10 cellular contexts compared by ENCODE assay signal in the genomic region with DNA sequence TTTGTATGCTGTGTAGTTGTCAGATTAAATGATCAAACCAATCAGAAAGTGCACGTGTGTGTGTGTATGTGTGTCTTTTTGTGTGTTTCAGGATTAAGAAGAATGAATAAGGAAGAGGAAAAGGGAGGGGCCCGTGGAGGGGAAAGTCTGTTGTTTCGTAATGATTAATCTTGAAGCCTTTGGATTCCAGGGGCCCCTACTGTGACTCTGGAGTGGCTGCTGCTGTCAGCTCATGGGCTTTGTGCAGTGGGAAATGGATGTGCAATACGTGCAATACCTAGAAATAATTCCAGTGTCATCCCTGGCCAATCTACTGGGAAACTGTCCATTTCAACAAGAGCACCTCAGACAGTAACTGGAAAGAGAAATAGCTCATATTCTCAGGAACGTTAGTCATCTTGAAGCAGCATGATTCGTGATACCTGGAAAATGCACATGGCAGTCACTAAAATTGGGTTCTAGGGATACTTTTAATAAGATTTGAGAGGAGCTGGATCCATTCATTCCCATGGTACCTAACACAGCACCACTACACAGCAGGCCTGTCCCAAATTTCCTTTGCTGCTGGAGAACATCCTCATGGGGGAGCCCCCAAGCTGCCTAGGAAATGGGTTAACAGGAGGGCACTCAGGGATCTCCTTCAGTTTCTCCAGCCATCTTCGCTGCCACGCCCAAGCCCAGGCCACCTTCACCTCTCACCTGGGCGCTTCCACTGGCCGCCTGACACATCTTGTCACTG.
DNase-seq lines count a peak whose midpoint lies in the region; ATAC-seq, FAIRE-seq and TF ChIP-seq lines count a peak whose summit lies in the region.
"Had no signal": no experiment of that assay in that cellular context is flagged by ENCODE, and none has a peak within 500 bp of the region (broad histone marks: within the 10 kb centered on the region; RNA-seq: fewer than 3 reads in every experiment).

No MANE protein-coding gene starts in this region.

- no peak overlapping the region for H3K27ac ChIP-seq in SK-N-MC
- no peak overlapping the region for H3K27ac ChIP-seq in hepatocyte
- H3K27ac ChIP-seq in kidney (ENCODE audit: low read depth in 2 of 2, low read length in 2 of 2) = no peak overlapping the region

- DNase-seq in AG20443 (ENCODE audit: low spot score) = peak; percentile 35
- peak; percentile 71 for DNase-seq in GM12865 (ENCODE audit: low read depth)
- DNase-seq in SK-N-MC (ENCODE audit: low read depth, low spot score) = peak; percentile 40
- peak; percentile 48 for DNase-seq in hepatocyte (ENCODE audit: low spot score)
- no peak for DNase-seq in NCI-H510A treated with DMSO at 0.1 percent for 48 hours (lab: John Stamatoyannopoulos, UW)
- no peak for DNase-seq in kidney
- DNase-seq in NCI-H748 (lab: John Stamatoyannopoulos, UW; ENCODE audit: unreplicated experiment) = no peak
- DNase-seq: activated naive CD4-positive, alpha-beta T cell; midbrain had no signal

- H2AFZ ChIP-seq in hepatocyte = no peak overlapping the region

- 70% methylated on average over 10 of the region's 10 CpGs for WGBS in hepatocyte (ENCODE audit: low lambda C conversion rate, missing lambda C conversion rate)

- H3K4me1 ChIP-seq in hepatocyte (ENCODE audit: insufficient read depth) = peaks cover 13% of the 10 kb centered on the region
- peaks cover 0 to 4% of the 10 kb centered on the region in 2 donors for H3K4me1 ChIP-seq in kidney (ENCODE audit: control insufficient read depth in 1 of 2, insufficient read depth in 1 of 2, low read depth in 1 of 2, low read length in 2 of 2)

- no peaks in the 10 kb centered on the region for H4K20me1 ChIP-seq in hepatocyte (ENCODE audit: insufficient read depth, poor library complexity, severe bottlenecking)

- H3K4me2 ChIP-seq in hepatocyte = no peak overlapping the region

- no peaks in the 10 kb centered on the region for H3K9me3 ChIP-seq in SK-N-MC (ENCODE audit: low read depth, low read length)
- no peaks in the 10 kb centered on the region for H3K9me3 ChIP-seq in hepatocyte (ENCODE audit: low read depth)
- no peaks in the 10 kb centered on the region for H3K9me3 ChIP-seq in kidney (ENCODE audit: control insufficient read depth in 1 of 2, low read length in 2 of 2)

- no peaks in the 10 kb centered on the region for H3K79me2 ChIP-seq in hepatocyte

- no peaks in the 10 kb centered on the region for H3K9me2 ChIP-seq in hepatocyte (replicated peaks; ENCODE audit: insufficient read depth)

- FAIRE-seq in kidney (lab: Jason Lieb, UNC) = no peak

- no peaks in the 10 kb centered on the region for H3K36me3 ChIP-seq in SK-N-MC (ENCODE audit: insufficient read depth, low read length)
- H3K36me3 ChIP-seq in hepatocyte (replicated peaks; ENCODE audit: insufficient read depth, low read depth) = no peaks in the 10 kb centered on the region
- H3K36me3 ChIP-seq in kidney (ENCODE audit: control insufficient read depth in 1 of 2, insufficient read depth in 2 of 2, low read length in 2 of 2) = no peaks in the 10 kb centered on the region

- TF ChIP-seq CTCF in GM12865 (IDR thresholded peaks at IDR 0.05; ENCODE audit: insufficient read depth, low read depth, low read length, missing control alignments) = no peak
- TF ChIP-seq CTCF in hepatocyte (IDR thresholded peaks at IDR 0.05; ENCODE audit: poor library complexity) = no peak
- no peak for TF ChIP-seq CTCF in kidney (IDR thresholded peaks at IDR 0.05; ENCODE audit: borderline replicate concordance, extremely low read depth, insufficient read depth)

- no peak for ATAC-seq in HG03135 (IDR thresholded peaks at IDR 0.05; ENCODE audit: unreplicated experiment)

- H3K27me3 ChIP-seq in hepatocyte = no peaks in the 10 kb centered on the region

- H3K9ac ChIP-seq in SK-N-MC (ENCODE audit: insufficient read length) (no peak overlapping the region), kidney (ENCODE audit: low read length in 2 of 2) (no peak overlapping the region)

- H3K4me3 ChIP-seq in GM12865 (ENCODE audit: low read depth, low read length) (peak overlapping the region; percentile 45), SK-N-MC (no peak overlapping the region), hepatocyte (no peak overlapping the region), kidney (ENCODE audit: low read length in 2 of 2) (no peak overlapping the region)

- intact Hi-C loops in kidney (cut with DNase I) = no loop called here

Comparison
In these comparisons a context has a peak if more than half of its experiments do, and no peak if none do; other contexts are left out.
1. DNase-seq: peak in AG20443 (single experiment), GM12865 (single experiment), SK-N-MC (single experiment) and hepatocyte (single experiment); none in NCI-H510A treated with DMSO at 0.1 percent for 48 hours (single experiment), kidney (single experiment) and NCI-H748 (single experiment).